ENCODE assay signal across 8 cellular contexts in the genomic region with DNA sequence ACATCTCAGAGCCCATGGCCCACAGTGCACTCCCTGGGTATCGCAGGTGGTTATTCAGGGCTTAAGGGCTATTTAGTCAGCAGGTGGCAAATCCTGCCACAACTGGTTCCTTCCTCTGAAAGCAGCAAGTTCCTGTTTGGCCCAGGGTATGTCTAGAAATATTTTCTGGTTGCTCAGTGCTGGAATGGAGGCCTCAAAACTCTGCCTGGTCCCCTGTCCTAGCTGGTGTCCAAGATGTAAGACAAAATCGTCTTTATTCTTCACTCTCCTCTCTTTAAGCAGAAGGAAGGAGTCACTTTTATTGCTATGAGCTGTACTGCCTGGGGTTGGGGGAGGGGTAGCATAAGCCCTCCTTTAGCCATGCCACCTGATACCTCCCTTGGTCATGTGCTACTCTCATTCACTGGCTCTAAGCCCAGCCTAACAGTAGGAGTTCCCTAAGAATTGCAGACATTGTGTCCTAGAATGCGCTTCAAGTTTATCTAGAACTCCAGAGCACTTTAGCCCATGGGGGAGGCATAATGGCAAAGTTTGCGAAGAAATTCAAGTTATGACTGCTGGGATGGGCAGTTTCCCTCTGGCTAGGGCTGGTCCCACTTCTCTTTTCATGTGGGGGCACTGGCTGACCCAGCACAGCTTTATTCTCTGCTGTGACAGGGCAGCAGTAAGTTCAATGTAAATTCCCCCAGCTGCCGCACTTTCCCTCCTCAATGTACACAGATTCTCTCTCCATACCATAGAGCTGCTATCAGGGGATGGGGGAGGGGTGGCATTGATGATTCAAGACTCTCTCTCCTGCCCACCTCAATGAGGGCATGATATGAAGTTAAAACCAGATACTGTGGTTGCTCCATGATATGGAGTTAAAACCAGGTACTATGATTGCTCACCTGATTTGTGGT. TPM values are rescaled to one million over a fixed set of nuclear protein-coding genes. Genes with fewer than 3 reads are reported as not detected.
A peak's percentile ranks its signal among the peaks of the same experiment; 100 is the strongest.
DNase-seq lines count a peak whose midpoint lies in the region; TF ChIP-seq lines count a peak whose summit lies in the region.
"Had no signal": no experiment of that assay in that cellular context is flagged by ENCODE, and none has a peak within 500 bp of the region (broad histone marks: within the 10 kb centered on the region; RNA-seq: fewer than 3 reads in every experiment).

No MANE protein-coding gene starts in this region.

- no peak overlapping the region for H3K27ac ChIP-seq in CD4-positive, alpha-beta memory T cell (ENCODE audit: low read depth, low read length)
- H3K27ac ChIP-seq in colonic mucosa, result no peak overlapping the region

- no peaks in the 10 kb centered on the region for H3K36me3 ChIP-seq in CD4-positive, alpha-beta memory T cell (ENCODE audit: insufficient read depth, low read length)
- H3K36me3 ChIP-seq in colonic mucosa, result no peaks in the 10 kb centered on the region

- no peaks in the 10 kb centered on the region for H3K4me1 ChIP-seq in CD4-positive, alpha-beta memory T cell (ENCODE audit: insufficient read depth, low read length)
- H3K4me1 ChIP-seq in colonic mucosa, result no peaks in the 10 kb centered on the region

- H3K4me1 Mint-ChIP-seq in HFFc6 (ENCODE audit: low read depth), result peaks cover 18% of the 10 kb centered on the region
- no peaks in the 10 kb centered on the region for H3K4me1 Mint-ChIP-seq in CD4-positive, alpha-beta memory T cell
- peaks cover 6% of the 10 kb centered on the region for H3K4me1 Mint-ChIP-seq in endothelial cell (ENCODE audit: unreplicated experiment)

- H3K27me3 Mint-ChIP-seq in HFFc6 (ENCODE audit: insufficient read depth) (peaks cover 5% of the 10 kb centered on the region), endothelial cell (ENCODE audit: unreplicated experiment) (no peaks in the 10 kb centered on the region)
- H3K27me3 Mint-ChIP-seq in CD4-positive, alpha-beta memory T cell, result peaks cover 18 to 28% of the 10 kb centered on the region in 2 donors

- TF ChIP-seq CTCF in HFFc6 (IDR thresholded peaks at IDR 0.05) (no peak), choroid plexus epithelial cell (conservative IDR thresholded peaks at IDR 0.05; ENCODE audit: low read depth, low read length) (no peak), retinal pigment epithelial cell (conservative IDR thresholded peaks at IDR 0.05; ENCODE audit: low read depth, low read length) (no peak), endothelial cell (IDR thresholded peaks at IDR 0.05; ENCODE audit: unreplicated experiment) (no peak), colonic mucosa (IDR thresholded peaks at IDR 0.05) (no peak)

- intact Hi-C loops in CD4-positive, alpha-beta memory T cell (cut with micrococcal nuclease), result no loop called here
- intact Hi-C loops in colonic mucosa (cut with DNase I), result no loop called here

- CTCF ChIA-PET in CD4-positive, alpha-beta memory T cell (lab: Charles Lee; ENCODE audit: partially characterized antibody), result no interaction called here

- POLR2A ChIA-PET in CD4-positive, alpha-beta memory T cell (lab: Charles Lee; ENCODE audit: partially characterized antibody), result no interaction called here

- no peaks in the 10 kb centered on the region for H3K9me3 ChIP-seq in CD4-positive, alpha-beta memory T cell (ENCODE audit: control insufficient read depth in 1 of 2, low read length in 2 of 2)
- H3K9me3 ChIP-seq in colonic mucosa, result no peaks in the 10 kb centered on the region

- no peaks in the 10 kb centered on the region for H3K27me3 ChIP-seq in CD4-positive, alpha-beta memory T cell (ENCODE audit: insufficient read depth, low read length)
- H3K27me3 ChIP-seq in colonic mucosa, result no peaks in the 10 kb centered on the region

- H3K36me3 Mint-ChIP-seq in HFFc6 (ENCODE audit: low read depth) (peaks cover 10% of the 10 kb centered on the region), endothelial cell (ENCODE audit: low read depth, unreplicated experiment) (no peaks in the 10 kb centered on the region)
- peaks cover 3 to 4% of the 10 kb centered on the region in 2 donors for H3K36me3 Mint-ChIP-seq in CD4-positive, alpha-beta memory T cell

- no peak overlapping the region for H3K27ac Mint-ChIP-seq in HFFc6
- no peak overlapping the region for H3K27ac Mint-ChIP-seq in CD4-positive, alpha-beta memory T cell
- H3K27ac Mint-ChIP-seq in endothelial cell (ENCODE audit: unreplicated experiment), result no peak overlapping the region

- H3K9me3 Mint-ChIP-seq in HFFc6 (peaks cover 17% of the 10 kb centered on the region), endothelial cell (ENCODE audit: unreplicated experiment) (no peaks in the 10 kb centered on the region)
- H3K9me3 Mint-ChIP-seq in CD4-positive, alpha-beta memory T cell, result peaks cover 2 to 38% (median 14%) of the 10 kb centered on the region in 8 donors

- H3K4me3 ChIP-seq in choroid plexus epithelial cell (ENCODE audit: low read depth, low read length), result no peak overlapping the region
- H3K4me3 ChIP-seq in retinal pigment epithelial cell (ENCODE audit: low read length), result no peak overlapping the region
- H3K4me3 ChIP-seq in CD4-positive, alpha-beta memory T cell (ENCODE audit: low read length in 2 of 2), result no peak overlapping the region
- H3K4me3 ChIP-seq in colonic mucosa, result no peak overlapping the region

- H3K4me3 Mint-ChIP-seq in HFFc6, result no peak overlapping the region
- no peak overlapping the region for H3K4me3 Mint-ChIP-seq in CD4-positive, alpha-beta memory T cell
- H3K4me3 Mint-ChIP-seq in endothelial cell (ENCODE audit: unreplicated experiment), result no peak overlapping the region
- H3K4me3 Mint-ChIP-seq: activated T-cell treated with anti-CD3 and anti-CD28 coated beads, Interleukin-2, amount 50 U/mL, for 4 hours had no signal

- DNase-seq in HFFc6 (peak; percentile 11), NCI-H345 treated with DMSO at 0.1 percent for 48 hours (lab: John Stamatoyannopoulos, UW; ENCODE audit: unreplicated experiment) (peak; percentile 79), choroid plexus epithelial cell (ENCODE audit: low read depth) (peak; percentile 98), retinal pigment epithelial cell (ENCODE audit: low read depth) (peak; percentile 74), endothelial cell (ENCODE audit: low spot score) (no peak), colonic mucosa (no peak)
- no peak for DNase-seq in CD4-positive, alpha-beta memory T cell
- DNase-seq: activated T-cell treated with anti-CD3 and anti-CD28 coated beads, Interleukin-2, amount 50 U/mL, for 4 hours had no signal

- no peak overlapping the region for H3K9ac ChIP-seq in colonic mucosa (ENCODE audit: low read depth in 2 of 2, low read length in 2 of 2)

RNA-seq across cellular contexts. Expression of a gene that starts 27.1 kb away (rescaled TPM):
- 10 to 100 TPM; 15.5 to 19.2 (median 16.8) TPM for total RNA-seq in HFFc6 (2021; fragmentation: NEBNext Ultra II Directional; extraction: Animal tissue kit (Norgen Biotek cat#: 25700))
- 10 to 100 TPM; 28.9 to 31.1 TPM for total RNA-seq in CD4-positive, alpha-beta memory T cell
- 10 to 100 TPM; 18.1 to 27.5 TPM for polyA plus RNA-seq in CD4-positive, alpha-beta memory T cell
- 16.9 TPM for total RNA-seq in endothelial cell (ENCODE audit: unreplicated experiment)
- total RNA-seq in colonic mucosa, result 10 to 100 TPM; 13.4 to 18.4 TPM

Comparison
In these comparisons a context has a peak if more than half of its experiments do, and no peak if none do; other contexts are left out.
1. DNase-seq: peak in HFFc6 (single experiment), NCI-H345 treated with DMSO at 0.1 percent for 48 hours (single experiment), choroid plexus epithelial cell (single experiment) and retinal pigment epithelial cell (single experiment); none in CD4-positive, alpha-beta memory T cell (0 of 5), endothelial cell (single experiment) and colonic mucosa (single experiment).